ENCODE assay signal across 8 cellular contexts in the genomic region with DNA sequence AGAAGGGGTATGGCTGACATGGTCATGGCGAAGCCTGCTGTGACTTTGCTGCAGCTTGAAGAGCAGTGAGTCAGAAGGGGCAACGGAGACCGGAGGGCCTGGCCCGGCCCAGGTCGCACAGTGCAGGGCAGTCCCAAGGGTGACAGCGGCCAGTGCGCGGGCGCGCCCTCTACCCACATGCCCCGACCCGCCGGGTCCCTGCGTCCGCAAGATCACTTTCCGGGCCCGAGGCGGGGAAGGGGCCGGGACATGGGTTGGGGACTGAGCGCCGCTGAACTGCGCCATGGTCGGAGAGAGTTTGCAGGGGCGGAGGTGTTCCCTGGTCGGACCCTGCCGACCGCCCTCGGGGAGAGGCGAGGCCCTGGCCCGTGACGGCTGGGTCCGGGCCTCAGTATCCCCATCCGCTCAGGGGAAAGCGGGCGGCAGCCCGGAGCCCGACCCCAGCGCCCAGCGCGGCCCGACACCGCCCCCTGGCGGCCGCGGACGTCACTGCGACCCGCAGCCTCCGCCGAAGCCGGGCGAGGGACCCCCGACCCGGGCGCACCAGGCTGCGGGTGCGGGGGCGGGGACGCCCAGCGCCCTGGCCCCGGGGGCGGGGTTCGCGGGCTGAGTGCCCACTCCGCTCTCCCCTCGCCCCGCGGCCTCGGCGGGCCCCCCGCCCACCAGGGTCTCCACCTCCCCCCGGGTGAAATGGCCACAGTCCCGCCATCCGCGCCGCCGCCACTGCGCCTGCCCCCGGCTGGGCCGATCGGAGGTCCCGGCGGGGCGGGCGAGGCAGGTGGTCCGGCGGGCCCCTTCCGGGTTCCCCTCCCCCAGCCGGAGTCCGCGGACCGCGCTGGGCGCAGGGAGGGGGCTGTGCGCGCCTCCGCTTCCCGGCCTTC. TPM values are rescaled to one million over a fixed set of nuclear protein-coding genes. Genes with fewer than 3 reads are reported as not detected.
DNase-seq lines count a peak whose midpoint lies in the region; ATAC-seq and TF ChIP-seq lines count a peak whose summit lies in the region.

No MANE protein-coding gene starts in this region.

- H3K36me3 Mint-ChIP-seq in activated T-cell treated with anti-CD3 and anti-CD28 coated beads, Interleukin-2, amount 50 U/mL, for 4 hours (ENCODE audit: insufficient read depth): no peaks in the 10 kb centered on the region
- no peaks in the 10 kb centered on the region for H3K36me3 Mint-ChIP-seq in nephron progenitor cell (ENCODE audit: low read depth)

- peak; percentile 89 to 91 for ATAC-seq in activated T-cell treated with anti-CD3 and anti-CD28 coated beads, Interleukin-2, amount 50 U/mL, for 4 hours
- ATAC-seq in HG02852 (IDR thresholded peaks at IDR 0.05; ENCODE audit: unreplicated experiment): no peak

- H3K4me3 Mint-ChIP-seq in activated T-cell treated with anti-CD3 and anti-CD28 coated beads, Interleukin-2, amount 50 U/mL, for 4 hours: peak overlapping the region; percentile 79
- peak overlapping the region; percentile 85 for H3K4me3 Mint-ChIP-seq in nephron progenitor cell

- H3K9me3 ChIP-seq in fibroblast of lung (ENCODE audit: control insufficient read depth, insufficient read depth, low read depth, low read length) (no peaks in the 10 kb centered on the region), thymus (ENCODE audit: control insufficient read depth) (no peaks in the 10 kb centered on the region)

- H3K79me2 ChIP-seq in fibroblast of lung (ENCODE audit: control insufficient read depth, insufficient read depth, low read length): no peaks in the 10 kb centered on the region

- H3K4me3 ChIP-seq in H7 (ENCODE audit: insufficient read depth, low read depth, low read length): peak overlapping the region; percentile 62
- H3K4me3 ChIP-seq in fibroblast of lung (replicated peaks in 1 of 4; ENCODE audit: control extremely low read depth in 1 of 4, insufficient read depth in 1 of 4, low read depth in 3 of 4, low read length in 4 of 4): peak overlapping the region; percentile 47 to 63 (median 57)
- peak overlapping the region; percentile 64 for H3K4me3 ChIP-seq in thymus (ENCODE audit: low read length)

- H3K4me1 Mint-ChIP-seq in activated T-cell treated with anti-CD3 and anti-CD28 coated beads, Interleukin-2, amount 50 U/mL, for 4 hours (ENCODE audit: low read depth): peaks cover 3% of the 10 kb centered on the region
- peaks cover 9% of the 10 kb centered on the region for H3K4me1 Mint-ChIP-seq in nephron progenitor cell

- TF ChIP-seq CTCF in fibroblast of lung (conservative IDR thresholded peaks at IDR 0.05 in 1 of 2, IDR thresholded peaks at IDR 0.05 in 1 of 2; ENCODE audit: low read depth in 1 of 2, low read length in 2 of 2) (peak; percentile 27 to 54), nephron progenitor cell (IDR thresholded peaks at IDR 0.05) (peak; percentile 61)

- WGBS in thymus: 2% methylated on average over 98 of the region's 98 CpGs

- peak; percentile 42 for DNase-seq in GDM1 (lab: John Stamatoyannopoulos, UW)
- DNase-seq in H7: peak; percentile 98
- peak; percentile 24 for DNase-seq in NCI-H774 (lab: John Stamatoyannopoulos, UW)
- peak; percentile 64 for DNase-seq in activated T-cell treated with anti-CD3 and anti-CD28 coated beads, Interleukin-2, amount 50 U/mL, for 4 hours
- DNase-seq in fibroblast of lung (ENCODE audit: low read depth in 2 of 2): no peak
- DNase-seq in nephron progenitor cell: peak; percentile 85

- no peak overlapping the region for H3K27ac Mint-ChIP-seq in nephron progenitor cell

- peak overlapping the region; percentile 95 for H3K4me2 ChIP-seq in fibroblast of lung (ENCODE audit: extremely low read depth, insufficient read depth, low read length)

- H3K27me3 ChIP-seq in H7 (ENCODE audit: control insufficient read depth, insufficient read depth, low read length) (peaks cover 4% of the 10 kb centered on the region), fibroblast of lung (ENCODE audit: control insufficient read depth, insufficient read depth, low read length) (no peaks in the 10 kb centered on the region), thymus (ENCODE audit: control insufficient read depth, insufficient read depth) (peaks cover 2% of the 10 kb centered on the region)

- H2AFZ ChIP-seq in fibroblast of lung (ENCODE audit: low read length): peak overlapping the region; percentile 91

- peak overlapping the region; percentile 66 for H3K9ac ChIP-seq in fibroblast of lung (ENCODE audit: insufficient read depth, low read length)

- H3K9me3 Mint-ChIP-seq in activated T-cell treated with anti-CD3 and anti-CD28 coated beads, Interleukin-2, amount 50 U/mL, for 4 hours: no peaks in the 10 kb centered on the region
- H3K9me3 Mint-ChIP-seq in nephron progenitor cell: no peaks in the 10 kb centered on the region

- no peaks in the 10 kb centered on the region for H3K36me3 ChIP-seq in H7 (replicated peaks; ENCODE audit: control insufficient read depth, insufficient read depth, low read length)
- H3K36me3 ChIP-seq in fibroblast of lung (ENCODE audit: control insufficient read depth, insufficient read depth, low read length): no peaks in the 10 kb centered on the region
- no peaks in the 10 kb centered on the region for H3K36me3 ChIP-seq in thymus (ENCODE audit: control insufficient read depth, insufficient read depth)

- H3K27me3 Mint-ChIP-seq in activated T-cell treated with anti-CD3 and anti-CD28 coated beads, Interleukin-2, amount 50 U/mL, for 4 hours (ENCODE audit: low read depth): peaks cover 10% of the 10 kb centered on the region
- H3K27me3 Mint-ChIP-seq in nephron progenitor cell (ENCODE audit: low read depth, poor library complexity): peaks cover 29% of the 10 kb centered on the region

- H3K27ac ChIP-seq in fibroblast of lung (ENCODE audit: insufficient read depth, low read length) (peak overlapping the region; percentile 27), thymus (ENCODE audit: low read depth) (no peak overlapping the region)

- H3K4me1 ChIP-seq in fibroblast of lung (ENCODE audit: control insufficient read depth, extremely low read depth, insufficient read depth, low read length) (no peaks in the 10 kb centered on the region), thymus (ENCODE audit: control insufficient read depth, insufficient read depth, low read length) (peaks cover 3% of the 10 kb centered on the region)

- H4K20me1 ChIP-seq in fibroblast of lung (ENCODE audit: control insufficient read depth, extremely low read depth, insufficient read depth, low read length): no peaks in the 10 kb centered on the region

RNA-seq across cellular contexts. Expression of a gene that starts 7.2 kb away (rescaled TPM):
- 52.0 and 55.7 TPM in 2 replicates for total RNA-seq in H7 (2014; rRNA removed; shearing (Covaris generic))
- total RNA-seq in activated T-cell treated with anti-CD3 and anti-CD28 coated beads, Interleukin-2, amount 50 U/mL, for 4 hours: 10 to 100 TPM in 1 of 3 donors, 1 to 10 TPM in 2; 6.7 to 11.0 (median 8.7) TPM
- total RNA-seq in fibroblast of lung: 13.6 and 22.0 TPM in 2 replicates
- polyA plus RNA-seq in fibroblast of lung (2.7 and 4.4 TPM in 2 replicates), thymus (3.5 TPM)
- 7.1 and 14.8 TPM in 2 replicates for polyA plus RNA-seq in fibroblast of lung (2012)
- polyA minus RNA-seq in fibroblast of lung (ENCODE audit: low replicate concordance): 2.6 and 4.1 TPM in 2 replicates

Comparison
In these comparisons a context has a peak if more than half of its experiments do, and no peak if none do; other contexts are left out.
1. DNase-seq: peak in GDM1 (single experiment), H7 (single experiment), NCI-H774 (single experiment), activated T-cell treated with anti-CD3 and anti-CD28 coated beads, Interleukin-2, amount 50 U/mL, for 4 hours (single experiment) and nephron progenitor cell (single experiment); none in fibroblast of lung (0 of 2).
2. Peak in every context shown above with its lines, with median percentiles within 50 percentile points of each other: H3K4me3 ChIP-seq.